Comparison of ENCODE assay signal across 31 cellular contexts in genomic region chrX:106711375-106711774, GRCh38. TPM values are rescaled to one million over a fixed set of nuclear protein-coding genes. Genes with fewer than 3 reads are reported as not detected.
"Had no signal": no experiment of that assay in that cellular context is flagged by ENCODE, and none has a peak within 500 bp of the region (broad histone marks: within the 10 kb centered on the region; RNA-seq: fewer than 3 reads in every experiment).

No MANE protein-coding gene starts in this region.

- H3K36me3 ChIP-seq: neutrophil, ovary, stomach, thoracic aorta, thyroid gland, transverse colon, upper lobe of right lung, uterus had no signal

- H3K36me3 Mint-ChIP-seq: naive B cell; naive thymus-derived CD8-positive, alpha-beta T cell; natural killer cell treated with Interleukin-12 subunit alpha and Interleukin-12 subunit beta and Interleukin-15 and Interleukin-18, amount 100 ng/mL, for 72 hours; stimulated activated effector memory CD8-positive, alpha-beta T cell treated with anti-CD3 and anti-CD28 coated beads, Interleukin-12 subunit alpha, Interleukin-12 subunit beta, amount 100 ng/mL, for 72 hours; stimulated activated naive B cell treated with anti-CD40 and anti-IgM and Interleukin-4, amounts not matched to agents 10 μg/mL and 1 μg/mL and 100 μg/mL, for 72 hours; type B pancreatic cell had no signal

- H3K9me3 ChIP-seq: neutrophil, ovary, psoas muscle, stomach, thoracic aorta, thyroid gland, transverse colon, upper lobe of right lung, uterus had no signal

- ATAC-seq: naive thymus-derived CD8-positive, alpha-beta T cell; natural killer cell treated with Interleukin-12 subunit alpha and Interleukin-12 subunit beta and Interleukin-15 and Interleukin-18, amount 100 ng/mL, for 72 hours; psoas muscle; right cardiac atrium; sciatic nerve; stimulated activated effector memory CD8-positive, alpha-beta T cell treated with anti-CD3 and anti-CD28 coated beads, Interleukin-12 subunit alpha, Interleukin-12 subunit beta, amount 100 ng/mL, for 72 hours; stimulated activated naive B cell treated with anti-CD40 and anti-IgM and Interleukin-4, amounts not matched to agents 10 μg/mL and 1 μg/mL and 100 μg/mL, for 72 hours; upper lobe of right lung had no signal

- H3K27ac Mint-ChIP-seq: naive B cell; naive thymus-derived CD8-positive, alpha-beta T cell; natural killer cell treated with Interleukin-12 subunit alpha and Interleukin-12 subunit beta and Interleukin-15 and Interleukin-18, amount 100 ng/mL, for 72 hours; nephron progenitor cell; progenitor cell of endocrine pancreas; stimulated activated effector memory CD8-positive, alpha-beta T cell treated with anti-CD3 and anti-CD28 coated beads, Interleukin-12 subunit alpha, Interleukin-12 subunit beta, amount 100 ng/mL, for 72 hours; stimulated activated naive B cell treated with anti-CD40 and anti-IgM and Interleukin-4, amounts not matched to agents 10 μg/mL and 1 μg/mL and 100 μg/mL, for 72 hours; stimulated activated naive CD8-positive, alpha-beta T cell treated with anti-CD3 and anti-CD28 coated beads, Interleukin-15, Interleukin-2, amounts not matched to agents 100 ng/mL and 50 ng/mL, for 24 hours; type B pancreatic cell had no signal

- DNase-seq: naive B cell; naive thymus-derived CD8-positive, alpha-beta T cell; nephron progenitor cell; nucleus accumbens; ovary; posterior cingulate gyrus; psoas muscle; right cardiac atrium; stimulated activated CD4-positive, alpha-beta T cell treated with anti-CD3 and anti-CD28 coated beads, Interleukin-15, amount 100 ng/mL, for 24 hours; stimulated activated CD4-positive, alpha-beta T cell treated with anti-CD3 and anti-CD28 coated beads, Interleukin-2, amount 100 ng/mL, for 24 hours; stimulated activated CD4-positive, alpha-beta T cell treated with anti-CD3 and anti-CD28 coated beads, Interleukin-2, amount 100 ng/mL, for 48 hours; stimulated activated CD4-positive, alpha-beta T cell treated with anti-CD3 and anti-CD28 coated beads, Interleukin-4, amount 100 ng/mL, for 24 hours; stimulated activated naive B cell treated with anti-CD40 and anti-IgM and Interleukin-4, amounts not matched to agents 10 μg/mL and 1 μg/mL and 100 μg/mL, for 72 hours; stimulated activated naive CD4-positive, alpha-beta T cell treated with Interleukin-2 at 50 U/mL for 16 hours; stomach; thyroid gland; transverse colon; upper lobe of right lung; uterus had no signal

- H3K4me3 ChIP-seq: ovary, psoas muscle, skin epidermis, smooth muscle cell, stomach, thoracic aorta, thyroid gland, transverse colon, upper lobe of right lung, uterus had no signal

- H3K9ac ChIP-seq: parathyroid adenoma had no signal

- H3K4me3 Mint-ChIP-seq: naive B cell; naive thymus-derived CD8-positive, alpha-beta T cell; natural killer cell treated with Interleukin-12 subunit alpha and Interleukin-12 subunit beta and Interleukin-15 and Interleukin-18, amount 100 ng/mL, for 72 hours; nephron progenitor cell; neural crest cell; stimulated activated effector memory CD8-positive, alpha-beta T cell treated with anti-CD3 and anti-CD28 coated beads, Interleukin-12 subunit alpha, Interleukin-12 subunit beta, amount 100 ng/mL, for 72 hours; stimulated activated naive B cell treated with anti-CD40 and anti-IgM and Interleukin-4, amounts not matched to agents 10 μg/mL and 1 μg/mL and 100 μg/mL, for 72 hours; stimulated activated naive CD8-positive, alpha-beta T cell treated with anti-CD3 and anti-CD28 coated beads, Interleukin-15, Interleukin-2, amounts not matched to agents 100 ng/mL and 50 ng/mL, for 24 hours; type B pancreatic cell had no signal

- H3K27me3 Mint-ChIP-seq: progenitor cell of endocrine pancreas; stimulated activated naive B cell treated with anti-CD40 and anti-IgM and Interleukin-4, amounts not matched to agents 10 μg/mL and 1 μg/mL and 100 μg/mL, for 72 hours; stimulated activated naive CD8-positive, alpha-beta T cell treated with anti-CD3 and anti-CD28 coated beads, Interleukin-15, Interleukin-2, amounts not matched to agents 100 ng/mL and 50 ng/mL, for 24 hours; type B pancreatic cell had no signal

- H3K9me3 Mint-ChIP-seq: naive B cell; natural killer cell treated with Interleukin-12 subunit alpha and Interleukin-12 subunit beta and Interleukin-15 and Interleukin-18, amount 100 ng/mL, for 72 hours; stimulated activated effector memory CD8-positive, alpha-beta T cell treated with anti-CD3 and anti-CD28 coated beads, Interleukin-12 subunit alpha, Interleukin-12 subunit beta, amount 100 ng/mL, for 72 hours; stimulated activated naive B cell treated with anti-CD40 and anti-IgM and Interleukin-4, amounts not matched to agents 10 μg/mL and 1 μg/mL and 100 μg/mL, for 72 hours; stimulated activated naive CD8-positive, alpha-beta T cell treated with anti-CD3 and anti-CD28 coated beads, Interleukin-15, Interleukin-2, amounts not matched to agents 100 ng/mL and 50 ng/mL, for 24 hours; type B pancreatic cell had no signal

- H3K27ac ChIP-seq: neutrophil, ovary, parathyroid adenoma, psoas muscle, skin epidermis, stomach, thoracic aorta, thyroid gland, transverse colon, upper lobe of right lung, uterus had no signal

- H3K27me3 ChIP-seq: neutrophil, ovary, stomach, transverse colon, upper lobe of right lung, uterus had no signal

- H2AFZ ChIP-seq: parathyroid adenoma had no signal

- H3K4me1 Mint-ChIP-seq: naive B cell; naive thymus-derived CD8-positive, alpha-beta T cell; nephron progenitor cell; stimulated activated effector memory CD8-positive, alpha-beta T cell treated with anti-CD3 and anti-CD28 coated beads, Interleukin-12 subunit alpha, Interleukin-12 subunit beta, amount 100 ng/mL, for 72 hours; stimulated activated naive B cell treated with anti-CD40 and anti-IgM and Interleukin-4, amounts not matched to agents 10 μg/mL and 1 μg/mL and 100 μg/mL, for 72 hours had no signal

- H3K79me2 ChIP-seq: parathyroid adenoma had no signal

- H3K4me1 ChIP-seq: parathyroid adenoma, stomach, thyroid gland, upper lobe of right lung, uterus had no signal

RNA-seq across cellular contexts. Expression of gene RNF128, which starts 15.1 kb away (rescaled TPM):
- total RNA-seq: naive thymus-derived CD8-positive, alpha-beta T cell; natural killer cell treated with Interleukin-12 subunit alpha and Interleukin-12 subunit beta and Interleukin-15 and Interleukin-18, amount 100 ng/mL, for 72 hours; neural crest cell; thoracic aorta had no signal
- polyA plus RNA-seq: naive thymus-derived CD8-positive, alpha-beta T cell had no signal
